ENCODE assay signal across 6 cellular contexts in genomic region chr10:46591053-46591452, GRCh38. TPM values are rescaled to one million over a fixed set of nuclear protein-coding genes. Genes with fewer than 3 reads are reported as not detected.
"Had no signal": no experiment of that assay in that cellular context is flagged by ENCODE, and none has a peak within 500 bp of the region (broad histone marks: within the 10 kb centered on the region; RNA-seq: fewer than 3 reads in every experiment).

No MANE protein-coding gene starts in this region.

RNA-seq across cellular contexts. Expression of gene SYT15, which starts 12.1 kb away (rescaled TPM):
- total RNA-seq: HT-29 had no signal

RNA-seq across cellular contexts. Expression of gene GPRIN2, which starts 34.6 kb away (rescaled TPM):
- total RNA-seq: HepG2, HT1080, K562 had no signal
- polyA plus RNA-seq: HepG2, IgD-negative memory B cell, IMR-90, K562 had no signal
